ENCODE assay signal across 11 cellular contexts in the genomic region with DNA sequence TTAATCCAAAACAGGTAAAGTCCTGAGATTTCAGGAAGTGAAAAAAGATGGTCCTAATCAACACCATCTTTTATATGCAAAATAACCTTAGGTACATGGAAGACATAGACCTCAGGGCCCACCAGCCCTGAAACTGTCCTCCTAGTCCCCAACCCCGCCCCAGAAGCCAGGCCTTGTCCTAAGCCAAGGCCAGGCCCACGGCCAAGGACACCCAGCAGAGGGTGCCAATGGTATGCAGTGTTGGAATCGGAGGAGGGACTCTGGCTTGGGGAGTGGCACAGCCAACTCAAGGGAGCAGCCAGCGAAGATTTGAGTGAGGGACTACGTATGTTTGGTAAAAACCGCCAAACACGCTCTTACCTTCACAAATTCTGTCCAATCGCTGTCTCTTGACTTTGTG.
A peak's percentile ranks its signal among the peaks of the same experiment; 100 is the strongest.
DNase-seq lines count a peak whose midpoint lies in the region; ATAC-seq and TF ChIP-seq lines count a peak whose summit lies in the region.
"Had no signal": no experiment of that assay in that cellular context is flagged by ENCODE, and none has a peak within 500 bp of the region (broad histone marks: within the 10 kb centered on the region; RNA-seq: fewer than 3 reads in every experiment).

No MANE protein-coding gene starts in this region.

- no peak overlapping the region for H3K4me3 ChIP-seq in vagina

- H3K27me3 Mint-ChIP-seq in activated CD4-positive, alpha-beta memory T cell treated with anti-CD3 and anti-CD28 coated beads for 36 hours = peaks cover 3% of the 10 kb centered on the region
- H3K27me3 Mint-ChIP-seq in activated CD4-positive, alpha-beta memory T cell treated with anti-CD3 and anti-CD28 coated beads, Interleukin-2, amount 10 ng/mL, durations not matched to agents 7 days and 5 days = peaks cover 17% of the 10 kb centered on the region
- H3K27me3 Mint-ChIP-seq in type B pancreatic cell = no peaks in the 10 kb centered on the region

- peak; percentile 14 for DNase-seq in activated CD4-positive, alpha-beta memory T cell treated with anti-CD3 and anti-CD28 coated beads for 36 hours
- DNase-seq in activated CD4-positive, alpha-beta memory T cell treated with anti-CD3 and anti-CD28 coated beads, Interleukin-2, amount 10 ng/mL, durations not matched to agents 7 days and 5 days = no peak
- DNase-seq in amygdala (lab: John Stamatoyannopoulos, UW) (peak in 31 of 56 donors; percentile 16 to 74 (median 31)), islet precursor cell (peak; percentile 69), type B pancreatic cell (ENCODE audit: extremely low spot score, unreplicated experiment) (no peak), vagina (ENCODE audit: extremely low spot score in 2 of 2) (no peak)
- DNase-seq: NCI-H1436 treated with DMSO at 0.1 percent for 48 hours had no signal

- H3K27ac Mint-ChIP-seq in activated CD4-positive, alpha-beta memory T cell treated with anti-CD3 and anti-CD28 coated beads for 36 hours = no peak overlapping the region
- no peak overlapping the region for H3K27ac Mint-ChIP-seq in activated CD4-positive, alpha-beta memory T cell treated with anti-CD3 and anti-CD28 coated beads, Interleukin-2, amount 10 ng/mL, durations not matched to agents 7 days and 5 days
- peak overlapping the region; percentile 58 for H3K27ac Mint-ChIP-seq in type B pancreatic cell
- H3K27ac Mint-ChIP-seq: activated T-helper 2 cell treated with anti-CD3 and anti-CD28 coated beads, Interferon-gamma antibody, Interleukin-2, Interleukin-4, amounts not matched to agents 10 μg/mL and 5 μg/mL and 100 μg/mL, durations not matched to agents 14 hours and 24 hours and 36 hours; B cell had no signal

- no peaks in the 10 kb centered on the region for H3K27me3 ChIP-seq in vagina

- H3K36me3 ChIP-seq in vagina = no peaks in the 10 kb centered on the region

- H3K9me3 ChIP-seq in vagina = no peaks in the 10 kb centered on the region

- H3K4me1 Mint-ChIP-seq in activated CD4-positive, alpha-beta memory T cell treated with anti-CD3 and anti-CD28 coated beads for 36 hours (ENCODE audit: low read depth) = no peaks in the 10 kb centered on the region
- H3K4me1 Mint-ChIP-seq in activated CD4-positive, alpha-beta memory T cell treated with anti-CD3 and anti-CD28 coated beads, Interleukin-2, amount 10 ng/mL, durations not matched to agents 7 days and 5 days = no peaks in the 10 kb centered on the region
- peaks cover 58% of the 10 kb centered on the region for H3K4me1 Mint-ChIP-seq in type B pancreatic cell (ENCODE audit: unreplicated experiment)
- H3K4me1 Mint-ChIP-seq: B cell had no signal

- no peak for TF ChIP-seq CTCF in type B pancreatic cell (conservative IDR thresholded peaks at IDR 0.05)
- TF ChIP-seq CTCF in vagina (IDR thresholded peaks at IDR 0.05) = no peak

- ATAC-seq in GM18517 (IDR thresholded peaks at IDR 0.05; ENCODE audit: unreplicated experiment) = no peak
- ATAC-seq in GM21529 (IDR thresholded peaks at IDR 0.05; ENCODE audit: unreplicated experiment) = no peak

- H3K36me3 Mint-ChIP-seq in activated CD4-positive, alpha-beta memory T cell treated with anti-CD3 and anti-CD28 coated beads for 36 hours = no peaks in the 10 kb centered on the region
- no peaks in the 10 kb centered on the region for H3K36me3 Mint-ChIP-seq in activated CD4-positive, alpha-beta memory T cell treated with anti-CD3 and anti-CD28 coated beads, Interleukin-2, amount 10 ng/mL, durations not matched to agents 7 days and 5 days (ENCODE audit: low read depth)
- peaks cover 37% of the 10 kb centered on the region for H3K36me3 Mint-ChIP-seq in type B pancreatic cell

- POLR2A ChIA-PET in activated CD4-positive, alpha-beta memory T cell treated with anti-CD3 and anti-CD28 coated beads for 36 hours (lab: Charles Lee) = no interaction called here
- POLR2A ChIA-PET in activated CD4-positive, alpha-beta memory T cell treated with anti-CD3 and anti-CD28 coated beads, Interleukin-2, amount 10 ng/mL, durations not matched to agents 7 days and 5 days (lab: Charles Lee) = no interaction called here

- intact Hi-C loops in activated CD4-positive, alpha-beta memory T cell treated with anti-CD3 and anti-CD28 coated beads for 36 hours (cut with micrococcal nuclease) = no loop called here
- intact Hi-C loops in vagina (cut with DNase I) = no loop called here

- H3K4me1 ChIP-seq in vagina = peaks cover 50% of the 10 kb centered on the region

- no peaks in the 10 kb centered on the region for H3K9me3 Mint-ChIP-seq in activated CD4-positive, alpha-beta memory T cell treated with anti-CD3 and anti-CD28 coated beads for 36 hours
- no peaks in the 10 kb centered on the region for H3K9me3 Mint-ChIP-seq in activated CD4-positive, alpha-beta memory T cell treated with anti-CD3 and anti-CD28 coated beads, Interleukin-2, amount 10 ng/mL, durations not matched to agents 7 days and 5 days
- no peaks in the 10 kb centered on the region for H3K9me3 Mint-ChIP-seq in type B pancreatic cell
- H3K9me3 Mint-ChIP-seq: activated T-helper 2 cell treated with anti-CD3 and anti-CD28 coated beads, Interferon-gamma antibody, Interleukin-2, Interleukin-4, amounts not matched to agents 10 μg/mL and 5 μg/mL and 100 μg/mL, durations not matched to agents 14 hours and 24 hours and 36 hours had no signal

- no peak overlapping the region for H3K27ac ChIP-seq in vagina

- CTCF ChIA-PET in activated CD4-positive, alpha-beta memory T cell treated with anti-CD3 and anti-CD28 coated beads for 36 hours (lab: Charles Lee) = interaction anchor here (1.0 kb wide), 1 partner anchor 9 kb away, joined by 4 read pairs; no protein-coding TSS in a partner anchor
- CTCF ChIA-PET in activated CD4-positive, alpha-beta memory T cell treated with anti-CD3 and anti-CD28 coated beads, Interleukin-2, amount 10 ng/mL, durations not matched to agents 7 days and 5 days (lab: Charles Lee) = interaction anchor here (2.0 kb wide), 1 partner anchor 9 kb away, joined by 5 read pairs; no protein-coding TSS in a partner anchor

- TF ChIP-seq POLR2A in vagina (IDR thresholded peaks at IDR 0.05) = no peak

- no peak overlapping the region for H3K4me3 Mint-ChIP-seq in activated CD4-positive, alpha-beta memory T cell treated with anti-CD3 and anti-CD28 coated beads for 36 hours
- no peak overlapping the region for H3K4me3 Mint-ChIP-seq in activated CD4-positive, alpha-beta memory T cell treated with anti-CD3 and anti-CD28 coated beads, Interleukin-2, amount 10 ng/mL, durations not matched to agents 7 days and 5 days
- H3K4me3 Mint-ChIP-seq in type B pancreatic cell = no peak overlapping the region
- H3K4me3 Mint-ChIP-seq: B cell had no signal

Comparison
In these comparisons a context has a peak if more than half of its experiments do, and no peak if none do; other contexts are left out.
1. DNase-seq: peak in activated CD4-positive, alpha-beta memory T cell treated with anti-CD3 and anti-CD28 coated beads for 36 hours (single experiment), amygdala (31 of 56) and islet precursor cell (single experiment); none in activated CD4-positive, alpha-beta memory T cell treated with anti-CD3 and anti-CD28 coated beads, Interleukin-2, amount 10 ng/mL, durations not matched to agents 7 days and 5 days (single experiment), type B pancreatic cell (single experiment) and vagina (0 of 2).